Comparison of ENCODE assay signal across 8 cellular contexts in the genomic region with DNA sequence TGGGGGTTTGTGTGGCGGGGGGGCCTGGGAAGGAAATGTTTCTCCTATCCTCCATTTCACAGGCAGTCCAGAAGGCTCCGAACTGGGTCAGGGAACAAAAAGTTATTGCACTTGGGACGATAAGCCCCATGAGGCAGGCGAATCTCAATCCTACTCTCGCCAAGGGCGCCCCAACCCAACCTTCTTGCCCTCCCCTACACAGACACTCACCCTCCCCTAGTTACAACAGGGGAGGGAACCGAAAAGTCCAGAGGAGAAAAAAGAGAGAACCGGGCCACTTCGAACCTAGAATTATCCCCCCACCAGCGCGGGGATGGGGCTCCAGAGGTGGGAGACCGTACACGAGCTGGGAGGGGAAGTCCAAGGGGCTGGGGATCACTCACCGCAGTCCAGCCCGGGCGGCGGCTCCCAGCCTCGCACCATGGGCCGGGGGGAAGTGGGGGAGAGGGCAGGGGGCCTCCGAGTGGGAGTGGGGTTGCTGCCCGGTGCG. TPM values are rescaled to one million over a fixed set of nuclear protein-coding genes. Genes with fewer than 3 reads are reported as not detected.
DNase-seq lines count a peak whose midpoint lies in the region; ATAC-seq and TF ChIP-seq lines count a peak whose summit lies in the region.

No MANE protein-coding gene starts in this region.

- H3K27ac ChIP-seq in dorsolateral prefrontal cortex, result peak overlapping the region; percentile 68 to 99 (median 96)

- H3K9me3 Mint-ChIP-seq in HFFc6, result no peaks in the 10 kb centered on the region

- peaks cover 5% of the 10 kb centered on the region for H3K36me3 ChIP-seq in NT2/D1 (ENCODE audit: insufficient read depth, insufficient read length, low read length)

- no peaks in the 10 kb centered on the region for H3K9me3 ChIP-seq in NT2/D1 (ENCODE audit: insufficient read depth, low read length)
- no peaks in the 10 kb centered on the region for H3K9me3 ChIP-seq in mononuclear cell (ENCODE audit: low read depth, low read length)

- peak overlapping the region; percentile 98 for H3K4me3 Mint-ChIP-seq in HFFc6

- peak overlapping the region; percentile 89 for H3K9ac ChIP-seq in NT2/D1 (ENCODE audit: insufficient read length, low read depth)

- H3K36me3 Mint-ChIP-seq in HFFc6 (ENCODE audit: low read depth), result no peaks in the 10 kb centered on the region

- ATAC-seq in GM18861 (IDR thresholded peaks at IDR 0.05; ENCODE audit: unreplicated experiment), result peak; percentile 15

- H3K27me3 Mint-ChIP-seq in HFFc6 (ENCODE audit: insufficient read depth), result peaks cover 2% of the 10 kb centered on the region; the same call in 1 of the 2 replicates

- H3K27me3 ChIP-seq in NT2/D1 (ENCODE audit: insufficient read depth, insufficient read length) (peaks cover 38% of the 10 kb centered on the region), dorsolateral prefrontal cortex (no peaks in the 10 kb centered on the region), mononuclear cell (ENCODE audit: insufficient read depth, low read length) (no peaks in the 10 kb centered on the region)

- intact Hi-C loops in dorsolateral prefrontal cortex (cut with DNase I), result loop anchor here (1.0 to 2.0 kb wide), 2 partner anchors 15 to 16 kb away; no protein-coding TSS in a partner anchor

- H3K4me3 ChIP-seq in NT2/D1 (ENCODE audit: insufficient read length, low read depth) (peak overlapping the region; percentile 81), dorsolateral prefrontal cortex (peak overlapping the region; percentile 57 to 97 (median 89)), mononuclear cell (ENCODE audit: low read length) (peak overlapping the region; percentile 71)

- H3K4me1 ChIP-seq in NT2/D1 (ENCODE audit: insufficient read depth, insufficient read length) (peaks cover 4% of the 10 kb centered on the region), mononuclear cell (ENCODE audit: insufficient read depth, low read length) (peaks cover 25% of the 10 kb centered on the region)

- TF ChIP-seq CTCF in HFFc6 (IDR thresholded peaks at IDR 0.05) (no peak), dorsolateral prefrontal cortex (IDR thresholded peaks at IDR 0.05 in 54 of 56, conservative IDR thresholded peaks at IDR 0.05 in 2 of 56; ENCODE audit: low read depth in 1 of 56, partially characterized antibody in 56 of 56) (no peak)

- peaks cover 23% of the 10 kb centered on the region for H3K4me1 Mint-ChIP-seq in HFFc6 (ENCODE audit: low read depth)

- DNase-seq in HFFc6 (no peak), NT2/D1 (ENCODE audit: low read depth, low spot score) (no peak), dorsolateral prefrontal cortex (no peak), NCI-H187 (lab: John Stamatoyannopoulos, UW) (no peak), epidermal melanocyte (ENCODE audit: insufficient read length, low spot score) (no peak)
- DNase-seq in activated CD4-positive, alpha-beta T cell treated with anti-CD3 and anti-CD28 coated beads for 48 hours, result no peak

- peak overlapping the region; percentile 57 for H3K27ac Mint-ChIP-seq in HFFc6

RNA-seq across cellular contexts. Expression of a gene that starts 0.4 kb away (rescaled TPM):
- total RNA-seq in HFFc6 (2021; fragmentation: NEBNext Ultra II Directional; extraction: Animal tissue kit (Norgen Biotek cat#: 25700)), result 1 to 10 TPM; 7.3 to 9.2 (median 7.5) TPM
- total RNA-seq in dorsolateral prefrontal cortex, result 10 to 100 TPM in 43 of 120 experiments, 1 to 10 TPM in 77; 5.4 to 16.5 (median 9.1) TPM
- total RNA-seq in mononuclear cell, result 1.5 TPM

RNA-seq across cellular contexts. Expression of a gene that starts 17.1 kb away (rescaled TPM):
- total RNA-seq in HFFc6 (2021; fragmentation: NEBNext Ultra II Directional; extraction: Animal tissue kit (Norgen Biotek cat#: 25700)), result 1 to 10 TPM; 2.3 to 3.8 (median 2.6) TPM
- total RNA-seq in dorsolateral prefrontal cortex, result 100 to 1,000 TPM in 2 of 120 experiments, 10 to 100 TPM in 118; 40.5 to 103 (median 63.1) TPM
- 12.5 TPM for total RNA-seq in mononuclear cell

RNA-seq across cellular contexts. Expression of a gene that starts 21.1 kb away (rescaled TPM):
- total RNA-seq in HFFc6 (2021; fragmentation: NEBNext Ultra II Directional; extraction: Animal tissue kit (Norgen Biotek cat#: 25700)), result 10 to 100 TPM; 28.7 to 32.4 (median 31.1) TPM
- total RNA-seq in dorsolateral prefrontal cortex, result 100 to 1,000 TPM in 113 of 120 experiments, 10 to 100 TPM in 7; 91.0 to 167 (median 129) TPM
- total RNA-seq in mononuclear cell, result 3.4 TPM

RNA-seq across cellular contexts. Expression of a gene that starts 35.7 kb away (rescaled TPM):
- total RNA-seq in HFFc6 (2021; fragmentation: NEBNext Ultra II Directional; extraction: Animal tissue kit (Norgen Biotek cat#: 25700)), result 100 to 1,000 TPM; 128 to 147 (median 137) TPM
- total RNA-seq in dorsolateral prefrontal cortex (100 to 1,000 TPM; 124 to 236 (median 157) TPM), mononuclear cell (51.0 TPM)

RNA-seq across cellular contexts. Expression of a gene that starts 47.8 kb away (rescaled TPM):
- not detected for total RNA-seq in HFFc6 (2021; fragmentation: NEBNext Ultra II Directional; extraction: Animal tissue kit (Norgen Biotek cat#: 25700))
- total RNA-seq in dorsolateral prefrontal cortex, result under 1 TPM in 1 of 120 experiments, not detected in 119; 0.91 TPM
- total RNA-seq in mononuclear cell, result 0.10 TPM
